8 cellular contexts compared by ENCODE assay signal in genomic region chr4:173420324-173420752, GRCh38. TPM values are rescaled to one million over a fixed set of nuclear protein-coding genes. Genes with fewer than 3 reads are reported as not detected.
DNase-seq lines count a peak whose midpoint lies in the region; ATAC-seq, FAIRE-seq and TF ChIP-seq lines count a peak whose summit lies in the region.

No MANE protein-coding gene starts in this region.

- TF ChIP-seq CTCF in fibroblast of mammary gland (conservative IDR thresholded peaks at IDR 0.05; ENCODE audit: control insufficient read depth, insufficient read depth, low read depth, low read length) = peak; percentile 52

- peak; percentile 77 for FAIRE-seq in small intestine (lab: Jason Lieb, UNC)

- 9 to 32% (median 26%) methylated on average over 4 of the region's 4 CpGs for WGBS in small intestine, 3 donors

- peak; percentile 45 for ATAC-seq in HG03442 (IDR thresholded peaks at IDR 0.05; ENCODE audit: unreplicated experiment)
- ATAC-seq in GM21423 (IDR thresholded peaks at IDR 0.05; ENCODE audit: unreplicated experiment) = no peak

- in situ Hi-C loops in SK-MEL-5 (cut with HindIII; ENCODE audit: low pct_unique_long_range_greater_than_20kb, low sequenced_read_pairs) = no loop called here

- H3K27ac ChIP-seq in small intestine (ENCODE audit: low read depth in 1 of 2, low read length in 1 of 2) = no peak overlapping the region

- H3K4me1 ChIP-seq in small intestine (ENCODE audit: control insufficient read depth in 2 of 2, insufficient read depth in 1 of 2, low read depth in 1 of 2, low read length in 1 of 2) = no peaks in the 10 kb centered on the region

- DNase-seq in NCI-H1417 (lab: John Stamatoyannopoulos, UW) (peak; percentile 3 to 66 (median 10)), NCI-H1417 treated with DMSO at 0.1 percent for 48 hours (lab: John Stamatoyannopoulos, UW) (no peak), SK-MEL-5 (ENCODE audit: low read depth, low spot score) (peak; percentile 63), fibroblast of mammary gland (ENCODE audit: low read depth) (peak; percentile 62), small intestine (peak; percentile 50)
- DNase-seq in activated CD4-positive, alpha-beta T cell treated with anti-CD3 and anti-CD28 coated beads, Interleukin-2, amount 50 U/mL, for 48 hours = no peak

- H3K27me3 ChIP-seq in small intestine (ENCODE audit: control insufficient read depth in 2 of 2, insufficient read depth in 2 of 2, low read length in 2 of 2) = no peaks in the 10 kb centered on the region

- no peaks in the 10 kb centered on the region for H3K36me3 ChIP-seq in small intestine (ENCODE audit: control insufficient read depth in 2 of 2, insufficient read depth in 2 of 2, low read length in 2 of 2)

- no peak overlapping the region for H3K4me3 ChIP-seq in fibroblast of mammary gland (ENCODE audit: control insufficient read depth, low read depth, low read length)
- H3K4me3 ChIP-seq in small intestine (ENCODE audit: low read depth in 1 of 2, low read length in 2 of 2) = no peak overlapping the region

- no peaks in the 10 kb centered on the region for H3K9me3 ChIP-seq in small intestine (ENCODE audit: control insufficient read depth, low read depth)

RNA-seq across cellular contexts. Expression of gene SCRG1, which starts 21.4 kb away (rescaled TPM):
- total RNA-seq in SK-MEL-5 (2014; rRNA removed; shearing (Covaris generic)) = 1.2 and 1.3 TPM in 2 replicates
- 2.4 and 3.6 TPM in 2 replicates for polyA plus RNA-seq in SK-MEL-5 (2015; cell fraction: cytosol; rRNA removed)
- polyA plus RNA-seq in SK-MEL-5 (2015; cell fraction: nucleus; rRNA removed) = 0.44 and 0.72 TPM in 2 replicates
- polyA plus RNA-seq in small intestine = under 1 TPM in 1 of 3 donors, not detected in 2; 0.43 TPM

RNA-seq across cellular contexts. Expression of gene SAP30, which starts 49.6 kb away (rescaled TPM):
- total RNA-seq in SK-MEL-5 (2014; rRNA removed; shearing (Covaris generic)) = 27.8 and 29.3 TPM in 2 replicates
- polyA plus RNA-seq in SK-MEL-5 (2015; cell fraction: cytosol; rRNA removed) = 19.4 and 22.7 TPM in 2 replicates
- 3.5 and 6.2 TPM in 2 replicates for polyA plus RNA-seq in SK-MEL-5 (2015; cell fraction: nucleus; rRNA removed)
- polyA plus RNA-seq in small intestine = 10 to 100 TPM in 1 of 3 donors, 1 to 10 TPM in 2; 5.6 to 16.1 (median 8.6) TPM

Comparison
In these comparisons a context has a peak if more than half of its experiments do, and no peak if none do; other contexts are left out.
1. DNase-seq: peak in NCI-H1417 (3 of 3), SK-MEL-5 (single experiment), fibroblast of mammary gland (single experiment) and small intestine (single experiment); none in NCI-H1417 treated with DMSO at 0.1 percent for 48 hours (single experiment) and activated CD4-positive, alpha-beta T cell treated with anti-CD3 and anti-CD28 coated beads, Interleukin-2, amount 50 U/mL, for 48 hours (0 of 2).